In genomic region chr4:183596056-183596757, GRCh38 we compare ENCODE assay signal across 31 cellular contexts.
A peak's percentile ranks its signal among the peaks of the same experiment; 100 is the strongest.
DNase-seq lines count a peak whose midpoint lies in the region; ATAC-seq and TF ChIP-seq lines count a peak whose summit lies in the region.
"Had no signal": no experiment of that assay in that cellular context is flagged by ENCODE, and none has a peak within 500 bp of the region (broad histone marks: within the 10 kb centered on the region; RNA-seq: fewer than 3 reads in every experiment).

No MANE protein-coding gene starts in this region.

- no peak overlapping the region for H3K9ac ChIP-seq in mammary epithelial cell (ENCODE audit: insufficient read depth, low read length)

- no peaks in the 10 kb centered on the region for H3K9me3 Mint-ChIP-seq in MCF 10A (ENCODE audit: unreplicated experiment)
- H3K9me3 Mint-ChIP-seq in activated CD4-positive, alpha-beta T cell treated with anti-CD3 and anti-CD28 coated beads, Interleukin-2, amount 10 ng/mL, durations not matched to agents 24 days and 14 days, result no peaks in the 10 kb centered on the region
- H3K9me3 Mint-ChIP-seq: activated T-cell treated with anti-CD3 and anti-CD28 coated beads, Interleukin-2, amount 50 U/mL, for 72 hours; CD4-positive, alpha-beta T cell; endodermal cell; natural killer cell treated with Interleukin-12 subunit alpha and Interleukin-12 subunit beta and Interleukin-15 and Interleukin-18, amount 100 ng/mL, for 72 hours had no signal

- BruUV-seq in mammary epithelial cell (replicated peaks; lab: Mats Ljungman, UMichigan), result no TSS peak
- no TSS peak for BruUV-seq in MCF 10A (replicated peaks; lab: Mats Ljungman, UMichigan)

- H3K9me3 ChIP-seq in mammary epithelial cell (replicated peaks; ENCODE audit: insufficient read depth, low read length), result no peaks in the 10 kb centered on the region
- H3K9me3 ChIP-seq: esophagus muscularis mucosa, heart right ventricle, right atrium auricular region, SJSA1, thoracic aorta had no signal

- H3K27me3 Mint-ChIP-seq in MCF 10A (ENCODE audit: insufficient read depth, unreplicated experiment), result no peaks in the 10 kb centered on the region
- H3K27me3 Mint-ChIP-seq in activated CD4-positive, alpha-beta T cell treated with anti-CD3 and anti-CD28 coated beads, Interleukin-2, amount 10 ng/mL, durations not matched to agents 24 days and 14 days, result peaks cover 24% of the 10 kb centered on the region
- H3K27me3 Mint-ChIP-seq: CD4-positive, alpha-beta T cell had no signal

- no peak overlapping the region for H3K27ac Mint-ChIP-seq in MCF 10A (ENCODE audit: low read depth, unreplicated experiment)
- no peak overlapping the region for H3K27ac Mint-ChIP-seq in activated CD4-positive, alpha-beta T cell treated with anti-CD3 and anti-CD28 coated beads, Interleukin-2, amount 10 ng/mL, durations not matched to agents 24 days and 14 days
- H3K27ac Mint-ChIP-seq: activated T-cell treated with anti-CD3 and anti-CD28 coated beads, Interleukin-2, amount 50 U/mL, for 72 hours; CD4-positive, alpha-beta T cell; endodermal cell; natural killer cell treated with Interleukin-12 subunit alpha and Interleukin-12 subunit beta and Interleukin-15 and Interleukin-18, amount 100 ng/mL, for 72 hours had no signal

- no peak overlapping the region for H3K4me2 ChIP-seq in mammary epithelial cell (ENCODE audit: insufficient read depth, low read depth, low read length)
- H3K4me2 ChIP-seq: smooth muscle cell had no signal

- no peak overlapping the region for H3K4me3 ChIP-seq in mammary epithelial cell (replicated peaks in 1 of 3; ENCODE audit: insufficient read depth in 1 of 3, low read depth in 2 of 3, low read length in 3 of 3)
- H3K4me3 ChIP-seq: esophagus muscularis mucosa, heart right ventricle, lung, right atrium auricular region, SJSA1, smooth muscle cell, thoracic aorta had no signal

- no peaks in the 10 kb centered on the region for H3K36me3 Mint-ChIP-seq in MCF 10A (ENCODE audit: insufficient read depth, unreplicated experiment)
- H3K36me3 Mint-ChIP-seq in activated CD4-positive, alpha-beta T cell treated with anti-CD3 and anti-CD28 coated beads, Interleukin-2, amount 10 ng/mL, durations not matched to agents 24 days and 14 days (ENCODE audit: low read depth), result no peaks in the 10 kb centered on the region
- H3K36me3 Mint-ChIP-seq: natural killer cell treated with Interleukin-12 subunit alpha and Interleukin-12 subunit beta and Interleukin-15 and Interleukin-18, amount 100 ng/mL, for 72 hours had no signal

- no peaks in the 10 kb centered on the region for H3K4me1 Mint-ChIP-seq in MCF 10A (ENCODE audit: insufficient read depth, unreplicated experiment)
- H3K4me1 Mint-ChIP-seq in activated CD4-positive, alpha-beta T cell treated with anti-CD3 and anti-CD28 coated beads, Interleukin-2, amount 10 ng/mL, durations not matched to agents 24 days and 14 days, result no peaks in the 10 kb centered on the region
- H3K4me1 Mint-ChIP-seq: endodermal cell had no signal

- DNase-seq in mammary epithelial cell (peak; percentile 12), MCF 10A (ENCODE audit: unreplicated experiment) (no peak), astrocyte of the hippocampus (ENCODE audit: low read depth, low spot score) (peak; percentile 4), left colon (no peak), hypothalamus (lab: John Stamatoyannopoulos, UW) (no peak), caudate nucleus (lab: John Stamatoyannopoulos, UW) (no peak), DMS 273 (lab: John Stamatoyannopoulos, UW; ENCODE audit: unreplicated experiment) (no peak)
- DNase-seq in activated CD4-positive, alpha-beta T cell treated with anti-CD3 and anti-CD28 coated beads, Interleukin-2, amount 10 ng/mL, durations not matched to agents 24 days and 14 days, result no peak
- DNase-seq: activated CD4-positive, alpha-beta T cell treated with anti-CD3 and anti-CD28 coated beads, Interleukin-2, amount 50 U/mL, for 48 hours; activated T-cell treated with anti-CD3 and anti-CD28 coated beads, Interleukin-2, amount 50 U/mL, for 72 hours; AML-193; CD4-positive, alpha-beta T cell; dermis blood vessel endothelial cell; DND-41; endodermal cell; foreskin melanocyte; heart right ventricle; KBM-7; NCI-H1417; NCI-H2081; NCI-H2227 treated with DMSO at 0.1 percent for 48 hours; NCI-H526 treated with DMSO at 0.1 percent for 48 hours; stimulated activated naive CD8-positive, alpha-beta T cell treated with anti-CD3 and anti-CD28 coated beads, Interleukin-15, Interleukin-2, amounts not matched to agents 100 U/mL and 50 U/mL, for 24 hours; T-helper 9 cell had no signal

- peak; percentile 95 for ATAC-seq in left colon
- ATAC-seq: activated T-cell treated with anti-CD3 and anti-CD28 coated beads, Interleukin-2, amount 50 U/mL, for 72 hours; heart right ventricle; stimulated activated naive CD8-positive, alpha-beta T cell treated with anti-CD3 and anti-CD28 coated beads, Interleukin-15, Interleukin-2, amounts not matched to agents 100 U/mL and 50 U/mL, for 24 hours had no signal

- H4K20me1 ChIP-seq in mammary epithelial cell (ENCODE audit: insufficient read depth, low read length), result no peaks in the 10 kb centered on the region

- intact Hi-C loops in mammary epithelial cell (cut with micrococcal nuclease), result no loop called here
- intact Hi-C loops in MCF 10A (cut with micrococcal nuclease), result no loop called here
- intact Hi-C loops in left colon (cut with DNase I, micrococcal nuclease), result loop anchor here in 1 of 2 donors (10.0 kb wide), 1 partner anchor 121 kb away; no protein-coding TSS in a partner anchor
- intact Hi-C loops in activated CD4-positive, alpha-beta T cell treated with anti-CD3 and anti-CD28 coated beads, Interleukin-2, amount 10 ng/mL, durations not matched to agents 24 days and 14 days (cut with micrococcal nuclease), result no loop called here

- WGBS in mammary epithelial cell (ENCODE audit: low coverage, missing lambda C conversion rate), result 57% methylated on average over 2 of the region's 2 CpGs

- dilution Hi-C loops in mammary epithelial cell (cut with HindIII; ENCODE audit: low sequenced_read_pairs), result no loop called here

- no peaks in the 10 kb centered on the region for H3K27me3 ChIP-seq in mammary epithelial cell (ENCODE audit: insufficient read depth, low read length)
- H3K27me3 ChIP-seq: esophagus muscularis mucosa, right atrium auricular region, SJSA1 had no signal

- no peaks in the 10 kb centered on the region for H3K36me3 ChIP-seq in mammary epithelial cell (ENCODE audit: insufficient read depth, low read length)
- H3K36me3 ChIP-seq: esophagus muscularis mucosa, heart right ventricle, right atrium auricular region, SJSA1, thoracic aorta had no signal

- no peak for TF ChIP-seq CTCF in mammary epithelial cell (conservative IDR thresholded peaks at IDR 0.05 in 1 of 2, IDR thresholded peaks at IDR 0.05 in 1 of 2; ENCODE audit: extremely low read depth in 1 of 2, insufficient read depth in 1 of 2, low read depth in 1 of 2, low read length in 2 of 2)
- no peak for TF ChIP-seq CTCF in MCF 10A (IDR thresholded peaks at IDR 0.05; ENCODE audit: unreplicated experiment)

- no peaks in the 10 kb centered on the region for H3K79me2 ChIP-seq in mammary epithelial cell (ENCODE audit: insufficient read depth, low read length)

- in situ Hi-C loops in mammary epithelial cell (cut with MboI; ENCODE audit: low sequenced_read_pairs in 2 of 2), result no loop called here

- H3K4me3 Mint-ChIP-seq in MCF 10A (ENCODE audit: unreplicated experiment), result no peak overlapping the region
- no peak overlapping the region for H3K4me3 Mint-ChIP-seq in activated CD4-positive, alpha-beta T cell treated with anti-CD3 and anti-CD28 coated beads, Interleukin-2, amount 10 ng/mL, durations not matched to agents 24 days and 14 days
- H3K4me3 Mint-ChIP-seq: activated T-cell treated with anti-CD3 and anti-CD28 coated beads, Interleukin-2, amount 50 U/mL, for 72 hours; CD4-positive, alpha-beta T cell; endodermal cell; natural killer cell treated with Interleukin-12 subunit alpha and Interleukin-12 subunit beta and Interleukin-15 and Interleukin-18, amount 100 ng/mL, for 72 hours had no signal

- POLR2A ChIA-PET in MCF 10A (lab: Yijun Ruan, JAX), result interaction anchor here (0.6 to 0.7 kb wide), 2 partner anchors 26 to 97 kb away, joined by 3 to 4 read pairs; no protein-coding TSS in a partner anchor

- H2AFZ ChIP-seq in mammary epithelial cell (ENCODE audit: low read depth, low read length), result no peak overlapping the region

- H3K4me1 ChIP-seq in mammary epithelial cell (ENCODE audit: insufficient read depth, low read length), result no peaks in the 10 kb centered on the region
- H3K4me1 ChIP-seq: heart right ventricle, right atrium auricular region, SJSA1 had no signal

- H3K27ac ChIP-seq in mammary epithelial cell (ENCODE audit: insufficient read depth, low read depth, low read length) (no peak overlapping the region), caudate nucleus (ENCODE audit: low read depth, low read length) (no peak overlapping the region)
- H3K27ac ChIP-seq: heart right ventricle, right atrium auricular region, SJSA1, thoracic aorta had no signal

- CTCF ChIA-PET in mammary epithelial cell (lab: Charles Lee; ENCODE audit: low non-redundant PET), result no interaction called here
- CTCF ChIA-PET in MCF 10A (lab: Yijun Ruan, JAX), result interaction anchor here (0.7 to 1.0 kb wide), 2 partner anchors 33 to 127 kb away, joined by 3 to 4 read pairs; no protein-coding TSS in a partner anchor

Comparison
In these comparisons a context has a peak if more than half of its experiments do, and no peak if none do; other contexts are left out.
1. DNase-seq: peak in mammary epithelial cell (single experiment) and astrocyte of the hippocampus (single experiment); none in MCF 10A (single experiment), left colon (0 of 2), hypothalamus (0 of 51), activated CD4-positive, alpha-beta T cell treated with anti-CD3 and anti-CD28 coated beads, Interleukin-2, amount 10 ng/mL, durations not matched to agents 24 days and 14 days (single experiment), caudate nucleus (0 of 61) and DMS 273 (single experiment).